In the genomic region with DNA sequence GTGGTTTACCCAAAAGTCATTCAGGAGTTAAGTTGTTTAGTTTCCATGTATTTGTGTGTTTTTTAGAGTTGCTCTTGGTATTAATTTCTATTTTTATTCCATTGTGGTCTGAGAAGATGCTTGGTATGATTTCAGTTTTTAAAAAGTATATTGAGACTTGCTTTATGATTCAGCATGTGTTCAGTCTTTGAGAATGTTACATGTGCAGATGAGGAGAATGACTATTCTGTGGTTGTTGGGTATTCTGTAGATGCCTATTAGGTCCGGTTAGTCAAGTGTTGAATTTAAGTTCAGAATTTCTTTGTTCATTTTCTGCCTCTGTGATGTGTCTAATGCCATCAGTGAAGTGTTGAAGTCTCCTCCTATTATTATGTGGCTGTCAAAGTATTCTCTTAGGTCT, we compare ENCODE assay signal across 12 cellular contexts.
DNase-seq lines count a peak whose midpoint lies in the region; ATAC-seq and TF ChIP-seq lines count a peak whose summit lies in the region.
"Had no signal": no experiment of that assay in that cellular context is flagged by ENCODE, and none has a peak within 500 bp of the region (broad histone marks: within the 10 kb centered on the region; RNA-seq: fewer than 3 reads in every experiment).

No MANE protein-coding gene starts in this region.

- DNase-seq in GM13976 (ENCODE audit: low spot score) (peak; percentile 25), epithelial cell of esophagus (ENCODE audit: low read depth) (peak; percentile 24), dedifferentiated amniotic fluid mesenchymal stem cell (ENCODE audit: extremely low spot score) (no peak), HT-29 (ENCODE audit: low spot score) (no peak), DMS79 (lab: John Stamatoyannopoulos, UW) (no peak)
- no peak for DNase-seq in activated CD4-positive, alpha-beta T cell treated with anti-CD3 and anti-CD28 coated beads, Interleukin-2, amount 50 U/mL, for 1 hour
- DNase-seq: colonic mucosa; NK-92 treated with Interleukin-12 subunit alpha and Interleukin-12 subunit beta, amount 100 ng/mL, for 24 hours had no signal

- H3K4me3 ChIP-seq in epithelial cell of esophagus (ENCODE audit: low read length) = no peak overlapping the region
- H3K4me3 ChIP-seq: colonic mucosa had no signal

- ATAC-seq in GM21367 (IDR thresholded peaks at IDR 0.05; ENCODE audit: unreplicated experiment) (peak; percentile 85), HG03097 (IDR thresholded peaks at IDR 0.05; ENCODE audit: low FRiP score, unreplicated experiment) (peak; percentile 90)
- ATAC-seq: sciatic nerve, WTC11 had no signal

- no peak for TF ChIP-seq CTCF in GM13976 (IDR thresholded peaks at IDR 0.05; ENCODE audit: borderline replicate concordance, control extremely low read depth, extremely low read depth, insufficient read depth, missing control alignments)
- no peak for TF ChIP-seq CTCF in epithelial cell of esophagus (IDR thresholded peaks at IDR 0.05; ENCODE audit: insufficient read depth, low read depth, low read length, missing control alignments)

- in situ Hi-C loops in GM13976 (cut with MboI; ENCODE audit: low sequenced_read_pairs, unreplicated experiment) = no loop called here

Comparison
In these comparisons a context has a peak if more than half of its experiments do, and no peak if none do; other contexts are left out.
1. DNase-seq: peak in GM13976 (single experiment) and epithelial cell of esophagus (single experiment); none in activated CD4-positive, alpha-beta T cell treated with anti-CD3 and anti-CD28 coated beads, Interleukin-2, amount 50 U/mL, for 1 hour (single experiment), dedifferentiated amniotic fluid mesenchymal stem cell (single experiment), HT-29 (single experiment) and DMS79 (single experiment).